ENCODE assay signal across 14 cellular contexts in genomic region chr16:85002099-85002541, GRCh38. TPM values are rescaled to one million over a fixed set of nuclear protein-coding genes. Genes with fewer than 3 reads are reported as not detected.
DNase-seq lines count a peak whose midpoint lies in the region; ATAC-seq and TF ChIP-seq lines count a peak whose summit lies in the region.
"Had no signal": no experiment of that assay in that cellular context is flagged by ENCODE, and none has a peak within 500 bp of the region (broad histone marks: within the 10 kb centered on the region; RNA-seq: fewer than 3 reads in every experiment).

No MANE protein-coding gene starts in this region.

- H3K4me3 Mint-ChIP-seq in CD14-positive monocyte, result peak overlapping the region; percentile 74 to 85
- H3K4me3 Mint-ChIP-seq in activated B cell treated with CpG ODN at 0.5 μM for 24 hours, result peak overlapping the region; percentile 12

- H3K9me3 ChIP-seq in right atrium auricular region (no peaks in the 10 kb centered on the region), sigmoid colon (no peaks in the 10 kb centered on the region)
- H3K9me3 ChIP-seq: SJCRH30 had no signal

- peak overlapping the region in 1 of 2 donors; percentile 18 for H3K4me3 ChIP-seq in right atrium auricular region
- peak overlapping the region in 2 of 4 donors; percentile 6 to 21 for H3K4me3 ChIP-seq in sigmoid colon
- H3K4me3 ChIP-seq: SJCRH30 had no signal

- peak overlapping the region; percentile 52 to 70 for H3K27ac ChIP-seq in right atrium auricular region
- peak overlapping the region; percentile 82 to 92 (median 88) for H3K27ac ChIP-seq in sigmoid colon
- H3K27ac ChIP-seq: SJCRH30 had no signal

- DNase-seq in CD14-positive monocyte (ENCODE audit: low spot score) (no peak), activated B cell treated with CpG ODN at 0.5 μM for 24 hours (no peak), right atrium auricular region (ENCODE audit: low spot score) (no peak), sigmoid colon (no peak), NCI-H524 treated with DMSO at 0.1 percent for 48 hours (lab: John Stamatoyannopoulos, UW) (no peak), SK-N-DZ (ENCODE audit: low spot score) (no peak)
- DNase-seq: activated CD8-positive, alpha-beta memory T cell treated with anti-CD3 and anti-CD28 coated beads, Interleukin-2, amount 50 U/mL, for 48 hours; effector CD8-positive, alpha-beta T cell; NCI-H2029; SJCRH30; stimulated activated CD4-positive, alpha-beta T cell treated with anti-CD3 and anti-CD28 coated beads, Interleukin-4, amount 100 ng/mL, for 24 hours had no signal

- POLR2A ChIA-PET in activated B cell treated with CpG ODN at 0.5 μM for 24 hours (lab: Charles Lee), result no interaction called here

- no peak for TF ChIP-seq POLR2A in sigmoid colon (IDR thresholded peaks at IDR 0.05)

- peak overlapping the region; percentile 89 to 99 (median 98) for H3K27ac Mint-ChIP-seq in CD14-positive monocyte
- no peak overlapping the region for H3K27ac Mint-ChIP-seq in activated B cell treated with CpG ODN at 0.5 μM for 24 hours

- H3K9me3 Mint-ChIP-seq in CD14-positive monocyte (no peaks in the 10 kb centered on the region), activated B cell treated with CpG ODN at 0.5 μM for 24 hours (no peaks in the 10 kb centered on the region)

- no peaks in the 10 kb centered on the region for H3K27me3 ChIP-seq in right atrium auricular region
- H3K27me3 ChIP-seq in sigmoid colon, result no peaks in the 10 kb centered on the region
- H3K27me3 ChIP-seq: SJCRH30 had no signal

- H3K4me1 Mint-ChIP-seq in CD14-positive monocyte (peaks cover 86% of the 10 kb centered on the region), activated B cell treated with CpG ODN at 0.5 μM for 24 hours (peaks cover 48% of the 10 kb centered on the region)

- peaks cover 7% of the 10 kb centered on the region for H3K36me3 ChIP-seq in right atrium auricular region
- H3K36me3 ChIP-seq in sigmoid colon, result no peaks in the 10 kb centered on the region

- ATAC-seq in activated B cell treated with CpG ODN at 0.5 μM for 24 hours (ENCODE audit: low read depth) (no peak), HG03460 (IDR thresholded peaks at IDR 0.05; ENCODE audit: unreplicated experiment) (no peak), GM21526 (IDR thresholded peaks at IDR 0.05; ENCODE audit: low FRiP score, unreplicated experiment) (no peak)
- ATAC-seq: HCT116 had no signal

- intact Hi-C loops in CD14-positive monocyte (cut with micrococcal nuclease), result no loop called here
- intact Hi-C loops in activated B cell treated with CpG ODN at 0.5 μM for 24 hours (cut with micrococcal nuclease), result no loop called here
- intact Hi-C loops in sigmoid colon (cut with DNase I), result no loop called here

- H3K27me3 Mint-ChIP-seq in CD14-positive monocyte (ENCODE audit: low read depth in 3 of 3) (peaks cover 0 to 3% (median 0%) of the 10 kb centered on the region in 3 donors), activated B cell treated with CpG ODN at 0.5 μM for 24 hours (no peaks in the 10 kb centered on the region)

- CTCF ChIA-PET in activated B cell treated with CpG ODN at 0.5 μM for 24 hours (lab: Charles Lee), result no interaction called here

- TF ChIP-seq EP300 in sigmoid colon (IDR thresholded peaks at IDR 0.05), result no peak

- 15 to 51% methylated on average over 10 of the region's 10 CpGs for WGBS in sigmoid colon, 2 donors

- H3K4me1 ChIP-seq in right atrium auricular region (peaks cover 0 to 64% of the 10 kb centered on the region in 2 donors), sigmoid colon (peaks cover 0 to 93% (median 91%) of the 10 kb centered on the region in 4 donors)
- H3K4me1 ChIP-seq: SJCRH30 had no signal

- H3K36me3 Mint-ChIP-seq in CD14-positive monocyte (peaks cover 56 to 70% of the 10 kb centered on the region in 2 donors), activated B cell treated with CpG ODN at 0.5 μM for 24 hours (ENCODE audit: low read depth) (peaks cover 26% of the 10 kb centered on the region)

- TF ChIP-seq CTCF in CD14-positive monocyte (IDR thresholded peaks at IDR 0.05) (no peak), activated B cell treated with CpG ODN at 0.5 μM for 24 hours (IDR thresholded peaks at IDR 0.05) (no peak), right atrium auricular region (IDR thresholded peaks at IDR 0.05) (no peak), sigmoid colon (IDR thresholded peaks at IDR 0.05) (no peak)

RNA-seq across cellular contexts. Expression of gene ZDHHC7, which starts 9.2 kb away (rescaled TPM):
- polyA plus RNA-seq in CD14-positive monocyte (100 to 1,000 TPM in 1 of 2 donors, 10 to 100 TPM in 1; 99.7 to 129 TPM), sigmoid colon (10 to 100 TPM; 20.8 to 40.1 (median 22.2) TPM)
- total RNA-seq in activated B cell treated with CpG ODN at 0.5 μM for 24 hours (24.4 and 26.9 TPM in 2 replicates), right atrium auricular region (10 to 100 TPM; 36.0 to 48.7 TPM), sigmoid colon (10 to 100 TPM; 56.2 to 69.5 (median 63.7) TPM)
- 39.0 and 53.6 TPM in 2 replicates for polyA plus RNA-seq in SK-N-DZ (2014; cell fraction: cytosol; rRNA removed)
- 35.6 and 39.4 TPM in 2 replicates for polyA plus RNA-seq in SK-N-DZ (2014; cell fraction: nucleus; rRNA removed)

RNA-seq across cellular contexts. Expression of gene KIAA0513, which starts 25.5 kb away (rescaled TPM):
- polyA plus RNA-seq in CD14-positive monocyte (10 to 100 TPM; 21.4 to 32.7 TPM), sigmoid colon (10 to 100 TPM in 2 of 3 donors, 1 to 10 TPM in 1; 8.4 to 14.8 (median 10.6) TPM)
- total RNA-seq in activated B cell treated with CpG ODN at 0.5 μM for 24 hours (0.62 and 1.1 TPM in 2 replicates), right atrium auricular region (10 to 100 TPM; 12.6 to 14.1 TPM), sigmoid colon (10 to 100 TPM; 18.6 to 40.2 (median 26.4) TPM)
- polyA plus RNA-seq in SK-N-DZ (2014; cell fraction: cytosol; rRNA removed), result 2.2 and 2.8 TPM in 2 replicates
- 0.80 and 1.2 TPM in 2 replicates for polyA plus RNA-seq in SK-N-DZ (2014; cell fraction: nucleus; rRNA removed)
